Comparison of ENCODE assay signal across 8 cellular contexts in genomic region chr9:119961774-119962408, GRCh38.
DNase-seq lines count a peak whose midpoint lies in the region; ATAC-seq, FAIRE-seq and TF ChIP-seq lines count a peak whose summit lies in the region.

No MANE protein-coding gene starts in this region.

- ATAC-seq in HG02852 (IDR thresholded peaks at IDR 0.05; ENCODE audit: unreplicated experiment): no peak

- no peak overlapping the region for H3K4me2 ChIP-seq in keratinocyte (ENCODE audit: control insufficient read depth, extremely low read depth, insufficient read depth, low read depth, low read length)

- H4K20me1 ChIP-seq in keratinocyte (ENCODE audit: control insufficient read depth, extremely low read depth, insufficient read depth, low read length): no peaks in the 10 kb centered on the region

- peaks cover 6% of the 10 kb centered on the region for H3K27me3 Mint-ChIP-seq in Caco-2 (ENCODE audit: insufficient read depth, unreplicated experiment)

- no peak overlapping the region for H3K4me3 Mint-ChIP-seq in Caco-2 (ENCODE audit: unreplicated experiment)

- H3K9me1 ChIP-seq in keratinocyte (ENCODE audit: control insufficient read depth, extremely low read depth, insufficient read depth, low read length): no peaks in the 10 kb centered on the region

- H3K9me3 ChIP-seq in Caco-2 (no peaks in the 10 kb centered on the region), adrenal gland (replicated peaks in 1 of 3) (no peaks in the 10 kb centered on the region), keratinocyte (ENCODE audit: control insufficient read depth, low read depth, low read length) (no peaks in the 10 kb centered on the region)

- no peak overlapping the region for H2AFZ ChIP-seq in keratinocyte (ENCODE audit: control insufficient read depth, low read length)

- intact Hi-C loops in Caco-2 (cut with micrococcal nuclease; ENCODE audit: unreplicated experiment) (loop anchor here (10.0 kb wide), 1 partner anchor 167 kb away; no protein-coding TSS in a partner anchor), adrenal gland (cut with DNase I) (loop anchor here in 1 of 2 donors (5.0 to 10.0 kb wide), 3 partner anchors 385 to 573 kb away; no protein-coding TSS in a partner anchor)

- H3K27ac Mint-ChIP-seq in Caco-2 (ENCODE audit: unreplicated experiment): no peak overlapping the region

- DNase-seq in Caco-2 (peak in 1 of 2 experiments; percentile 47), HL-60 (ENCODE audit: low read depth in 1 of 2, low spot score in 1 of 2) (peak in 1 of 2 experiments; percentile 10), adrenal gland (peak; percentile 41 to 72 (median 63)), keratinocyte (ENCODE audit: low read depth, low spot score) (no peak), DMS153 treated with DMSO at 0.1 percent for 48 hours (lab: John Stamatoyannopoulos, UW; ENCODE audit: unreplicated experiment) (no peak), DMS79 (lab: John Stamatoyannopoulos, UW) (no peak), SKM-1 treated with dmso at 0.1 percent for 144 hours (lab: John Stamatoyannopoulos, UW; ENCODE audit: unreplicated experiment) (no peak)

- POLR2A ChIA-PET in Caco-2 (lab: Charles Lee): no interaction called here

- H3K27me3 ChIP-seq in Caco-2 (replicated peaks; ENCODE audit: control insufficient read depth, insufficient read depth, low read length): no peaks in the 10 kb centered on the region; the same call in 1 of the 2 replicates
- H3K27me3 ChIP-seq in HL-60 (ENCODE audit: insufficient read depth, poor library complexity, severe bottlenecking): no peaks in the 10 kb centered on the region
- no peaks in the 10 kb centered on the region for H3K27me3 ChIP-seq in adrenal gland
- no peaks in the 10 kb centered on the region for H3K27me3 ChIP-seq in keratinocyte (ENCODE audit: control insufficient read depth, extremely low read depth, insufficient read depth, low read length)

- CTCF ChIA-PET in Caco-2 (lab: Charles Lee): no interaction called here

- no peak for TF ChIP-seq POLR2A in adrenal gland (IDR thresholded peaks at IDR 0.05)

- H3K27ac ChIP-seq in HL-60 (replicated peaks) (no peak overlapping the region), adrenal gland (no peak overlapping the region), keratinocyte (ENCODE audit: control insufficient read depth, insufficient read depth, low read length) (no peak overlapping the region)

- no peaks in the 10 kb centered on the region for H3K36me3 Mint-ChIP-seq in Caco-2 (ENCODE audit: insufficient read depth, unreplicated experiment)

- no peaks in the 10 kb centered on the region for H3K9me3 Mint-ChIP-seq in Caco-2 (ENCODE audit: unreplicated experiment)

- 30 to 37% (median 32%) methylated on average over 19 of the region's 19 CpGs for WGBS in adrenal gland, 4 donors

- H3K4me1 ChIP-seq in Caco-2: peaks cover 5% of the 10 kb centered on the region
- no peaks in the 10 kb centered on the region for H3K4me1 ChIP-seq in adrenal gland (replicated peaks in 1 of 2)
- H3K4me1 ChIP-seq in keratinocyte (ENCODE audit: control insufficient read depth, extremely low read depth, insufficient read depth, low read length): peaks cover 14% of the 10 kb centered on the region

- dilution Hi-C loops in keratinocyte (cut with MboI; ENCODE audit: extremely low pct_ligation_motif_present, low sequenced_read_pairs): no loop called here

- H3K4me1 Mint-ChIP-seq in Caco-2 (ENCODE audit: low read depth, unreplicated experiment): no peaks in the 10 kb centered on the region

- TF ChIP-seq CTCF in Caco-2 (IDR thresholded peaks at IDR 0.05; ENCODE audit: insufficient read depth in 1 of 2, low read depth in 1 of 2, low read length in 1 of 2, severe bottlenecking in 1 of 2, unreplicated experiment in 1 of 2) (peak; percentile 51 to 69), HL-60 (IDR thresholded peaks at IDR 0.05; ENCODE audit: insufficient read depth, low read length) (peak; percentile 66), adrenal gland (IDR thresholded peaks at IDR 0.05) (peak; percentile 54 to 76 (median 62)), keratinocyte (optimal IDR thresholded peaks at IDR 0.05 in 1 of 3, IDR thresholded peaks at IDR 0.05 in 1 of 3, conservative IDR thresholded peaks at IDR 0.05 in 1 of 3; ENCODE audit: extremely low read depth in 1 of 3, insufficient read depth in 2 of 3, low read length in 3 of 3) (peak; percentile 63 to 86 (median 65))

- no peaks in the 10 kb centered on the region for H3K36me3 ChIP-seq in Caco-2 (ENCODE audit: control insufficient read depth, insufficient read depth, low read length)
- no peaks in the 10 kb centered on the region for H3K36me3 ChIP-seq in adrenal gland (replicated peaks in 1 of 2)
- no peaks in the 10 kb centered on the region for H3K36me3 ChIP-seq in keratinocyte (ENCODE audit: control insufficient read depth in 2 of 2, extremely low read depth in 1 of 2, insufficient read depth in 2 of 2, low read length in 2 of 2)

- H3K4me3 ChIP-seq in Caco-2 (ENCODE audit: low read depth, low read length) (no peak overlapping the region), HL-60 (replicated peaks; ENCODE audit: insufficient read depth, low read length) (no peak overlapping the region), adrenal gland (no peak overlapping the region), keratinocyte (ENCODE audit: control insufficient read depth in 2 of 3, extremely low read depth in 1 of 3, insufficient read depth in 2 of 3, low read depth in 1 of 3, low read length in 3 of 3) (no peak overlapping the region)

- H3K79me2 ChIP-seq in keratinocyte (ENCODE audit: control insufficient read depth, insufficient read depth, low read length): no peaks in the 10 kb centered on the region

- no peak overlapping the region for H3K9ac ChIP-seq in keratinocyte (ENCODE audit: control insufficient read depth, extremely low read depth, insufficient read depth, low read length)

- no TSS peak for BruUV-seq in Caco-2 (replicated peaks; lab: Mats Ljungman, UMichigan)

- no peak for FAIRE-seq in keratinocyte (lab: Jason Lieb, UNC)

Comparison
In these comparisons a context has a peak if more than half of its experiments do, and no peak if none do; other contexts are left out.
1. DNase-seq: peak in adrenal gland (7 of 7); none in keratinocyte (single experiment), DMS153 treated with DMSO at 0.1 percent for 48 hours (single experiment), DMS79 (single experiment) and SKM-1 treated with dmso at 0.1 percent for 144 hours (single experiment).
2. Peak in every context shown above with its lines, with median percentiles within 50 percentile points of each other: CTCF ChIP-seq.